In the genomic region with DNA sequence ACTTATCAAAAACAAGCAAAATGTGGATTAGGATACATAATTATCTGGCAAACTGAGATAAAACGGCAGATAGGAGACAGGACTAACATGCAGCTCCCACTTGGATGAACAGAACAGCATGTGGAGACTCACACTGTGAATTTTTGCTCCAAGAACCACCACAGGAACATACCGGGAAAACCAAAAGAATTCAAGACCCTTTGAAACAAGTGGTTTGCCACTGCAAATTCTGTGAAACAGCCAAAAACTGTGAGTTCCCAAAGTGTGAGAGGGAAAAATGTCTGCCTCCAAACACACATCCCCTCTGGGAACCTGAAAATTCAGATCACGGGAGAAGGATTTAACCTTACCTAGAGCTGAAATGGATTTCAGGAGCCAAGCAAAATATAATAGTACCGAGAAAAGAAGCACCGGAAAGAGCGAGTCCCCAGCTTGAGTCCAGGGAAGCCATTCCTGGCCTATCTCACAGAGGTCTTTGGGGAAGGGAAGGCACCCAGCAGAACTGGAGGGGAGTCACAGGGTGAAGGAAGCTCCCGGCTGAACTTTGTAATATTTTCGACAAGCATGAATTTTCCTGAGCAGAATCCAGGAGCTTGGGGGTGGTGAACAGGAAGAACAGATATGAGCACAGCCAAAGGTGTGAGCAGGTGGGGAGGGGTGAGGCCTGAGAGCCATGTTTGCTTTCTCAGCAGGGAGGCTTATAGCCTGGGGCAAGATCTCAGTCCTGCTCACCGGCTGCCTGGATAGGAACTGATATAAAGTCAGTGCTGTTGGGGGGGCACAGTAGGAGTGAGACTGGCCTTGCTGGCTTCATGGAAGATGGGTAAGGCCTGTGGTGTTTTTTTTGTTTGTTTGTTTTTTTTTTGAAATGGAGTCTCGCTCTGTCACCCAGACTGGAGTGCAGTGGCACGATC, we compare ENCODE assay signal across 18 cellular contexts. TPM values are rescaled to one million over a fixed set of nuclear protein-coding genes. Genes with fewer than 3 reads are reported as not detected.
A peak's percentile ranks its signal among the peaks of the same experiment; 100 is the strongest.
DNase-seq lines count a peak whose midpoint lies in the region; ATAC-seq and TF ChIP-seq lines count a peak whose summit lies in the region.
"Had no signal": no experiment of that assay in that cellular context is flagged by ENCODE, and none has a peak within 500 bp of the region (broad histone marks: within the 10 kb centered on the region; RNA-seq: fewer than 3 reads in every experiment).

No MANE protein-coding gene starts in this region.

- H3K4ac ChIP-seq in mesenchymal stem cell (ENCODE audit: low read depth in 1 of 2, low read length in 2 of 2): no peak overlapping the region

- H4K91ac ChIP-seq in mesenchymal stem cell (ENCODE audit: low read length): no peak overlapping the region

- H3K4me1 ChIP-seq in mesenchymal stem cell (ENCODE audit: control insufficient read depth, insufficient read depth, low read depth, low read length): peaks cover 2% of the 10 kb centered on the region

- H3K4me2 ChIP-seq in mesenchymal stem cell (ENCODE audit: low read length, poor library complexity, severe bottlenecking): no peak overlapping the region

- peak overlapping the region; percentile 19 for H4K8ac ChIP-seq in mesenchymal stem cell (ENCODE audit: low read length)

- 88% methylated on average over 11 of the region's 11 CpGs for WGBS in mesenchymal stem cell

- H3K27ac ChIP-seq in mesenchymal stem cell (ENCODE audit: low read length, poor library complexity, severe bottlenecking): no peak overlapping the region
- H3K27ac ChIP-seq: left ventricle myocardium inferior, right atrium auricular region, transverse colon had no signal

- H3K36me3 ChIP-seq in mesenchymal stem cell (ENCODE audit: control insufficient read depth in 1 of 2, insufficient read depth in 2 of 2, low read depth in 1 of 2, low read length in 2 of 2): no peaks in the 10 kb centered on the region
- H3K36me3 ChIP-seq: left ventricle myocardium inferior, right atrium auricular region, transverse colon had no signal

- no peak overlapping the region for H2AK5ac ChIP-seq in mesenchymal stem cell (ENCODE audit: low read length, severe bottlenecking)

- no peak overlapping the region for H2AFZ ChIP-seq in mesenchymal stem cell (ENCODE audit: low read depth, low read length)

- no peak overlapping the region for H2BK5ac ChIP-seq in mesenchymal stem cell (ENCODE audit: low read depth, low read length, poor library complexity, severe bottlenecking)

- no peak overlapping the region for H3K14ac ChIP-seq in mesenchymal stem cell (ENCODE audit: low read length in 2 of 2)

- no peak overlapping the region for H3K9ac ChIP-seq in mesenchymal stem cell (ENCODE audit: low read length)

- H3K9me3 ChIP-seq in mesenchymal stem cell (ENCODE audit: control insufficient read depth, low read length): no peaks in the 10 kb centered on the region
- H3K9me3 ChIP-seq: transverse colon had no signal

- ATAC-seq in GM18502 (IDR thresholded peaks at IDR 0.05; ENCODE audit: poor library complexity, unreplicated experiment) (no peak), GM19467 (IDR thresholded peaks at IDR 0.05; ENCODE audit: unreplicated experiment) (no peak), HG03196 (IDR thresholded peaks at IDR 0.05; ENCODE audit: unreplicated experiment) (no peak)

- peaks cover 25% of the 10 kb centered on the region for H3K79me1 ChIP-seq in mesenchymal stem cell (replicated peaks; ENCODE audit: low read length, poor library complexity, severe bottlenecking)

- no peak for TF ChIP-seq CTCF in LNCaP clone FGC (IDR thresholded peaks at IDR 0.05; ENCODE audit: control insufficient read depth, extremely low read depth, insufficient read depth)
- TF ChIP-seq CTCF in astrocyte of the cerebellum (IDR thresholded peaks at IDR 0.05; ENCODE audit: low read depth, low read length, missing control alignments): no peak

- H2BK120ac ChIP-seq in mesenchymal stem cell (ENCODE audit: low read depth, low read length): no peak overlapping the region

- in situ Hi-C loops in astrocyte of the cerebellum (cut with HindIII; ENCODE audit: low sequenced_read_pairs): no loop called here

- no peaks in the 10 kb centered on the region for H3K27me3 ChIP-seq in mesenchymal stem cell (ENCODE audit: control insufficient read depth in 1 of 2, insufficient read depth in 1 of 2, low read length in 2 of 2)
- H3K27me3 ChIP-seq: right atrium auricular region, transverse colon had no signal

- H3K18ac ChIP-seq in mesenchymal stem cell (ENCODE audit: low read depth in 1 of 2, low read length in 2 of 2): no peak overlapping the region

- peak; percentile 20 for DNase-seq in DMS53 treated with DMSO at 0.1 percent for 48 hours (lab: John Stamatoyannopoulos, UW; ENCODE audit: unreplicated experiment)
- peak; percentile 77 for DNase-seq in LNCaP clone FGC (ENCODE audit: low read depth)
- peak; percentile 85 for DNase-seq in astrocyte of the cerebellum (ENCODE audit: low read depth)
- peak; percentile 22 for DNase-seq in mesenchymal stem cell
- no peak for DNase-seq in C1 segment of cervical spinal cord (lab: John Stamatoyannopoulos, UW)
- DNase-seq: activated CD4-positive, alpha-beta T cell treated with anti-CD3 and anti-CD28 coated beads for 4 hours; activated naive CD8-positive, alpha-beta T cell treated with anti-CD3 and anti-CD28 coated beads, Interleukin-2, amount 10 ng/mL, durations not matched to agents 7 days and 5 days; activated T-cell treated with anti-CD3 and anti-CD28 coated beads, Interleukin-2, amount 50 U/mL, for 1 hour; KBM-7; left ventricle myocardium inferior; NCI-H187; SIG-M5; stimulated activated CD4-positive, alpha-beta T cell treated with anti-CD3 and anti-CD28 coated beads, Interleukin-2, amount 100 ng/mL, for 24 hours; transverse colon had no signal

- no peak overlapping the region for H3K23ac ChIP-seq in mesenchymal stem cell (ENCODE audit: low read length in 2 of 2)

- H3K4me3 ChIP-seq in LNCaP clone FGC (ENCODE audit: low read depth, low read length) (no peak overlapping the region), astrocyte of the cerebellum (ENCODE audit: low read depth, low read length) (no peak overlapping the region), mesenchymal stem cell (ENCODE audit: insufficient read depth in 1 of 2, low read depth in 1 of 2, low read length in 2 of 2) (no peak overlapping the region)
- H3K4me3 ChIP-seq: left ventricle myocardium inferior, right atrium auricular region, transverse colon had no signal

- no peak overlapping the region for H2BK15ac ChIP-seq in mesenchymal stem cell (ENCODE audit: low read depth, poor library complexity, severe bottlenecking)

- H2BK12ac ChIP-seq in mesenchymal stem cell (ENCODE audit: low read length in 2 of 2): no peak overlapping the region

RNA-seq across cellular contexts. Expression of a gene that starts 23.9 kb away (rescaled TPM):
- 68.5 TPM for polyA plus RNA-seq in mesenchymal stem cell (2013, experiment 1 of 2)
- 66.9 TPM for polyA plus RNA-seq in mesenchymal stem cell (2013, experiment 2 of 2)

Comparison
In these comparisons a context has a peak if more than half of its experiments do, and no peak if none do; other contexts are left out.
1. DNase-seq: peak in DMS53 treated with DMSO at 0.1 percent for 48 hours (single experiment), LNCaP clone FGC (single experiment), astrocyte of the cerebellum (single experiment) and mesenchymal stem cell (single experiment); none in C1 segment of cervical spinal cord (0 of 14).